Comparison of ENCODE assay signal across 21 cellular contexts in the genomic region with DNA sequence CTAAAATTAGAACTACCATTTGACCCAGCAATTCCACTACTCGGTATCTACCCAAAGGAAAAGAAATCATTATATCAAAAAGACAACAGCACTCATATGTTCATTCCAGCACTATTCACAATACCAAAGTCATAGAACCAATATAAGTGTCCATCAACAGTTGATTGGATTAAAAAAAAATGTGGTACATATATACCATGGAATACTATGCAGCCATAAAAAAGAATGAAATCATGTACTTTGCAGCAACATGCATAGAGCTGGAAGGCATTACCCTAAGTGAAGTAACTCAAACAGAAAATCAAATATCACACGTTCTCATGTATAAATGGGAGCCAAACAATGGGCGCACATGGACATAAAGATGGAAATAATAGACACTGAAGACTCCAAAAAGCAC.
DNase-seq lines count a peak whose midpoint lies in the region; ATAC-seq, FAIRE-seq and TF ChIP-seq lines count a peak whose summit lies in the region.
"Had no signal": no experiment of that assay in that cellular context is flagged by ENCODE, and none has a peak within 500 bp of the region (broad histone marks: within the 10 kb centered on the region; RNA-seq: fewer than 3 reads in every experiment).

No MANE protein-coding gene starts in this region.

- H3K4me1 ChIP-seq in HepG2 (ENCODE audit: insufficient read depth, low read length) (peaks cover 16% of the 10 kb centered on the region), right lobe of liver (peaks cover 0 to 65% (median 30%) of the 10 kb centered on the region in 4 donors), HEK293 (ENCODE audit: control insufficient read depth, insufficient read depth, low read length) (peaks cover 7% of the 10 kb centered on the region; the same call in 1 of the 2 replicates), K562 (replicated peaks in 1 of 2; ENCODE audit: control insufficient read depth in 2 of 2, insufficient read depth in 2 of 2, low read length in 2 of 2) (no peaks in the 10 kb centered on the region), osteoblast (ENCODE audit: insufficient read depth, low read length) (peaks cover 2% of the 10 kb centered on the region), psoas muscle (no peaks in the 10 kb centered on the region)
- H3K4me1 ChIP-seq: BLaER1 treated with 17β-estradiol and CSF1 and Interleukin-3, amounts not matched to agents 10 nM and 100 nM had no signal

- ATAC-seq in HepG2 (no peak), right lobe of liver (no peak), K562 (no peak), GM19351 (IDR thresholded peaks at IDR 0.05; ENCODE audit: unreplicated experiment) (no peak), psoas muscle (no peak)
- ATAC-seq: CD8-positive, alpha-beta T cell had no signal

- no peak for TF ChIP-seq EP300 in HepG2 (IDR thresholded peaks at IDR 0.05; ENCODE audit: low read depth in 2 of 2, low read length in 2 of 2)
- TF ChIP-seq EP300 in HepG2 (CRISPR knock-in tag; IDR thresholded peaks at IDR 0.05; ENCODE audit: borderline replicate concordance) = no peak
- TF ChIP-seq EP300 in K562 (IDR thresholded peaks at IDR 0.05; ENCODE audit: low read length) = no peak

- FAIRE-seq in HepG2 (lab: Jason Lieb, UNC) (no peak), K562 (lab: Jason Lieb, UNC) (no peak)
- FAIRE-seq: A204.1, D721Med, GM12891 had no signal

- TF ChIP-seq RAD21 in HepG2 (CRISPR knock-in tag; IDR thresholded peaks at IDR 0.05) (no peak), K562 (CRISPR knock-in tag; conservative IDR thresholded peaks at IDR 0.05 in 1 of 2, IDR thresholded peaks at IDR 0.05 in 1 of 2) (no peak)

- no peaks in the 10 kb centered on the region for H3K9me1 ChIP-seq in K562 (ENCODE audit: control insufficient read depth, insufficient read depth, low read length)

- POLR2A ChIA-PET in HepG2 (lab: Yijun Ruan, JAX) = no interaction called here
- POLR2A ChIA-PET in HEK293 (lab: Yijun Ruan, JAX) = no interaction called here
- POLR2A ChIA-PET in K562 (lab: Yijun Ruan, JAX) = no interaction called here

- H3K9me3 ChIP-seq in HepG2 (ENCODE audit: low read length) (no peaks in the 10 kb centered on the region), right lobe of liver (no peaks in the 10 kb centered on the region), HEK293 (ENCODE audit: control insufficient read depth, insufficient read depth, low read depth, low read length) (no peaks in the 10 kb centered on the region), K562 (replicated peaks; ENCODE audit: control insufficient read depth, insufficient read depth, low read depth, low read length) (no peaks in the 10 kb centered on the region), osteoblast (ENCODE audit: low read depth, low read length) (no peaks in the 10 kb centered on the region), psoas muscle (no peaks in the 10 kb centered on the region)
- H3K9me3 ChIP-seq: Caco-2 had no signal

- CTCF ChIA-PET in HepG2 (lab: Yijun Ruan, JAX; ENCODE audit: low intra/inter-chr PET ratio, low total read pairs) = no interaction called here
- CTCF ChIA-PET in HEK293 (lab: Yijun Ruan, JAX) = interaction anchor here (0.6 kb wide), 1 partner anchor 163 kb away, joined by 3 read pairs; no protein-coding TSS in a partner anchor
- CTCF ChIA-PET in K562 (lab: Yijun Ruan, JAX; ENCODE audit: low intra/inter-chr PET ratio) = no interaction called here

- TF ChIP-seq POLR2A in HepG2 (IDR thresholded peaks at IDR 0.05; ENCODE audit: insufficient read depth in 1 of 2, low read depth in 2 of 2, low read length in 2 of 2) = no peak
- TF ChIP-seq POLR2A in right lobe of liver (IDR thresholded peaks at IDR 0.05) = no peak
- no peak for TF ChIP-seq POLR2A in K562 (conservative IDR thresholded peaks at IDR 0.05)

- WGBS in HepG2 (ENCODE audit: low lambda C conversion rate) = 95% methylated on average over 3 of the region's 3 CpGs
- WGBS in right lobe of liver (ENCODE audit: insufficient coverage, low coverage, low lambda C conversion rate, missing lambda C conversion rate) = 97% methylated on average over 3 of the region's 3 CpGs
- WGBS in K562 (ENCODE audit: insufficient coverage, low coverage, missing lambda C conversion rate) = 64% methylated on average over 3 of the region's 3 CpGs
- 95 to 99% (median 99%) methylated on average over 3 of the region's 3 CpGs for WGBS in psoas muscle, 3 donors

- BruUV-seq in HepG2 (replicated peaks; lab: Mats Ljungman, UMichigan) (no TSS peak), K562 (replicated peaks; lab: Mats Ljungman, UMichigan) (no TSS peak)

- in situ Hi-C loops in HepG2 (cut with HindIII; ENCODE audit: extremely low pct_ligation_motif_present, low pct_unique_long_range_greater_than_20kb) (no loop called here), K562 (cut with MboI) (no loop called here)

- DNase-seq in HepG2 (ENCODE audit: low spot score) (no peak), right lobe of liver (no peak), K562 (ENCODE audit: extremely low read depth in 1 of 4, low spot score in 3 of 4) (no peak), osteoblast (ENCODE audit: insufficient read length, low spot score, missing footprints) (peak; percentile 3), NCI-H1105 treated with DMSO at 0.1 percent for 48 hours (lab: John Stamatoyannopoulos, UW) (no peak), psoas muscle (no peak)
- DNase-seq: 8988T; AML-193; Caco-2; Calu3; CD4-positive, alpha-beta T cell; CD8-positive, alpha-beta T cell; DMS79 treated with DMSO at 0.1 percent for 48 hours; GF-D8 had no signal

- no peaks in the 10 kb centered on the region for H3K27me3 ChIP-seq in HepG2 (ENCODE audit: control insufficient read depth in 1 of 2, insufficient read depth in 2 of 2, low read length in 2 of 2)
- no peaks in the 10 kb centered on the region for H3K27me3 ChIP-seq in right lobe of liver
- no peaks in the 10 kb centered on the region for H3K27me3 ChIP-seq in K562 (ENCODE audit: control insufficient read depth in 2 of 2, insufficient read depth in 2 of 2, low read length in 2 of 2)
- no peaks in the 10 kb centered on the region for H3K27me3 ChIP-seq in osteoblast (ENCODE audit: insufficient read depth, low read length)
- no peaks in the 10 kb centered on the region for H3K27me3 ChIP-seq in psoas muscle (ENCODE audit: insufficient read depth in 3 of 3, low read length in 2 of 3)
- H3K27me3 ChIP-seq: BLaER1 treated with 17β-estradiol and CSF1 and Interleukin-3, amounts not matched to agents 10 nM and 100 nM had no signal

- H3K4me2 ChIP-seq in HepG2 (ENCODE audit: low read depth, low read length) (no peak overlapping the region), K562 (ENCODE audit: insufficient read depth, low read length) (no peak overlapping the region), osteoblast (ENCODE audit: insufficient read depth, low read length) (no peak overlapping the region)
- H3K4me2 ChIP-seq: BLaER1 treated with 17β-estradiol and CSF1 and Interleukin-3, amounts not matched to agents 10 nM and 100 nM had no signal

- H3K79me2 ChIP-seq in HepG2 (ENCODE audit: insufficient read depth, low read length) = no peaks in the 10 kb centered on the region
- no peaks in the 10 kb centered on the region for H3K79me2 ChIP-seq in K562 (ENCODE audit: control insufficient read depth, insufficient read depth, low read length)
- peaks cover 11% of the 10 kb centered on the region for H3K79me2 ChIP-seq in osteoblast (ENCODE audit: insufficient read depth, low read length)

- H3K9ac ChIP-seq in HepG2 (ENCODE audit: insufficient read depth, low read depth, low read length) (no peak overlapping the region), K562 (ENCODE audit: insufficient read depth in 1 of 2, low read depth in 2 of 2, low read length in 2 of 2) (no peak overlapping the region)
- H3K9ac ChIP-seq: BLaER1 treated with 17β-estradiol and CSF1 and Interleukin-3, amounts not matched to agents 10 nM and 100 nM had no signal

- H2AFZ ChIP-seq in HepG2 (ENCODE audit: low read length) (no peak overlapping the region), K562 (ENCODE audit: low read depth, low read length) (no peak overlapping the region), osteoblast (ENCODE audit: low read length) (no peak overlapping the region)

- H4K20me1 ChIP-seq in HepG2 (ENCODE audit: insufficient read depth, low read length) (no peaks in the 10 kb centered on the region), K562 (replicated peaks; ENCODE audit: control insufficient read depth, insufficient read depth, low read length) (no peaks in the 10 kb centered on the region), osteoblast (ENCODE audit: insufficient read depth, low read length) (peaks cover 2% of the 10 kb centered on the region)
- H4K20me1 ChIP-seq: BLaER1 treated with 17β-estradiol and CSF1 and Interleukin-3, amounts not matched to agents 10 nM and 100 nM had no signal

- H3K4me3 ChIP-seq in HepG2 (replicated peaks in 1 of 3; ENCODE audit: insufficient read depth in 1 of 3, low read depth in 2 of 3, low read length in 3 of 3) = no peak overlapping the region
- no peak overlapping the region for H3K4me3 ChIP-seq in right lobe of liver
- H3K4me3 ChIP-seq in HEK293 (ENCODE audit: low read depth, low read length) = no peak overlapping the region
- no peak overlapping the region for H3K4me3 ChIP-seq in K562
- no peak overlapping the region for H3K4me3 ChIP-seq in osteoblast (ENCODE audit: insufficient read depth, low read length)
- H3K4me3 ChIP-seq in psoas muscle = no peak overlapping the region
- H3K4me3 ChIP-seq: BLaER1 treated with 17β-estradiol and CSF1 and Interleukin-3, amounts not matched to agents 10 nM and 100 nM had no signal

- intact Hi-C loops in HepG2 (cut with micrococcal nuclease; ENCODE audit: unreplicated experiment) (no loop called here), right lobe of liver (cut with DNase I) (no loop called here), K562 (cut with micrococcal nuclease) (no loop called here), psoas muscle (cut with DNase I) (no loop called here)

- TF ChIP-seq CTCF in HepG2 (CRISPR knock-in tag; IDR thresholded peaks at IDR 0.05) (no peak), right lobe of liver (IDR thresholded peaks at IDR 0.05) (no peak), HEK293 (tag by site-specific recombination; IDR thresholded peaks at IDR 0.05) (no peak), K562 (IDR thresholded peaks at IDR 0.05 in 2 of 3, conservative IDR thresholded peaks at IDR 0.05 in 1 of 3; ENCODE audit: insufficient read depth in 2 of 3, low read depth in 1 of 3, low read length in 3 of 3) (no peak), osteoblast (IDR thresholded peaks at IDR 0.05; ENCODE audit: extremely low read depth, low read depth, low read length) (no peak), psoas muscle (IDR thresholded peaks at IDR 0.05) (no peak)

- H3K36me3 ChIP-seq in HepG2 (replicated peaks in 1 of 2; ENCODE audit: control insufficient read depth in 1 of 2, insufficient read depth in 2 of 2, low read length in 2 of 2) = peaks cover 19 to 40% of the 10 kb centered on the region in 2 experiments
- peaks cover 0 to 13% (median 7%) of the 10 kb centered on the region in 4 donors for H3K36me3 ChIP-seq in right lobe of liver
- H3K36me3 ChIP-seq in HEK293 (ENCODE audit: control insufficient read depth in 2 of 2, insufficient read depth in 1 of 2, low read length in 2 of 2) = peaks cover 53 to 70% of the 10 kb centered on the region in 2 experiments
- H3K36me3 ChIP-seq in K562 (ENCODE audit: control insufficient read depth, insufficient read depth, low read length) = no peaks in the 10 kb centered on the region
- peaks cover 74% of the 10 kb centered on the region for H3K36me3 ChIP-seq in osteoblast (ENCODE audit: insufficient read depth, low read length)
- peaks cover 3 to 98% of the 10 kb centered on the region in 2 donors for H3K36me3 ChIP-seq in psoas muscle (ENCODE audit: insufficient read depth in 1 of 2, low read depth in 1 of 2)

- H3K27ac ChIP-seq in HepG2 (ENCODE audit: extremely low read length, insufficient read depth, low read length) (no peak overlapping the region), right lobe of liver (no peak overlapping the region), HEK293 (ENCODE audit: extremely low read depth, low read depth, low read length) (no peak overlapping the region), K562 (ENCODE audit: extremely low read depth, low read depth, low read length) (no peak overlapping the region), osteoblast (ENCODE audit: low read depth, low read length) (no peak overlapping the region), psoas muscle (no peak overlapping the region)
- H3K27ac ChIP-seq: BLaER1 treated with 17β-estradiol and CSF1 and Interleukin-3, amounts not matched to agents 10 nM and 100 nM; C4-2B had no signal
